ENCODE assay signal across 34 cellular contexts in the genomic region with DNA sequence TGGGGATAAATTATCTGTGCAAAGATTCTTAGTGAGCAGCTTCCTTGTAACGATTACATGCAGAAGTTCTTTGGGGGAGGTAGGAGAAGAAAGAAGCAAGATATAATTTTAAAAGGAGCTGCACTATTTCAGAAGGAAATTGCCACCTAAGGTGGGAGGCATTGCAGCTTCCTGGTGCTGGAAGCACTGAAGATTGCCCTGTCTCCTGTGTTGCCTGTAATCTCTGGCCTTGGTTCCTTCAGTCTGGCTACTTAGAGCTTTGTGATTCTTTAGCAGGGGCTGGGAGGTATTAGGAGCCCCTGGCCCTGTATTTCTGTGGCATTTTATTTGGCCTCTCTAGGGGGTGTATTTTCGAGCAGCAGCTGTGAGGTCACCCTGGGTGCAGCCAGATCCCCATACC. TPM values are rescaled to one million over a fixed set of nuclear protein-coding genes. Genes with fewer than 3 reads are reported as not detected.
"Had no signal": no experiment of that assay in that cellular context is flagged by ENCODE, and none has a peak within 500 bp of the region (broad histone marks: within the 10 kb centered on the region; RNA-seq: fewer than 3 reads in every experiment).

No MANE protein-coding gene starts in this region.

- H3K4me3 ChIP-seq: adrenal gland, body of pancreas, breast epithelium, SJCRH30, SK-N-MC had no signal

- H3K36me3 ChIP-seq: adrenal gland, breast epithelium, SJCRH30 had no signal

- H3K27me3 Mint-ChIP-seq: activated B cell treated with CpG ODN at 0.5 μM for 24 hours had no signal

- H3K27ac ChIP-seq: adrenal gland, body of pancreas, breast epithelium, SJCRH30, SK-N-MC had no signal

- H3K4me3 Mint-ChIP-seq: activated B cell treated with CpG ODN at 0.5 μM for 24 hours; activated CD4-positive, alpha-beta memory T cell treated with anti-CD3 and anti-CD28 coated beads for 36 hours; activated naive CD4-positive, alpha-beta T cell treated with anti-CD3 and anti-CD28 coated beads for 36 hours; activated T-cell treated with anti-CD3 and anti-CD28 coated beads, Interleukin-2, amount 50 U/mL, for 4 hours; activated T-helper 1 cell treated with anti-CD3 and anti-CD28 coated beads, Interleukin-12 subunit alpha, Interleukin-12 subunit beta, Interleukin-2, Interleukin-4 antibody, amounts not matched to agents 30 ng/mL and 10 ng/mL and 1 ng/mL, durations not matched to agents 14 hours and 24 hours and 36 hours had no signal

- ATAC-seq: activated naive CD4-positive, alpha-beta T cell treated with anti-CD3 and anti-CD28 coated beads, Interleukin-2, amount 50 U/mL, for 72 hours; activated T-cell treated with anti-CD3 and anti-CD28 coated beads, Interleukin-2, amount 50 U/mL, for 4 hours; body of pancreas; Panc1 had no signal

- H3K4me1 ChIP-seq: adrenal gland, body of pancreas, breast epithelium, SJCRH30 had no signal

- DNase-seq: activated B cell treated with CpG ODN at 0.5 μM for 24 hours; activated CD4-positive, alpha-beta memory T cell treated with anti-CD3 and anti-CD28 coated beads for 36 hours; activated CD4-positive, alpha-beta T cell treated with anti-CD3 and anti-CD28 coated beads for 4 hours; activated CD4-positive, alpha-beta T cell treated with anti-CD3 and anti-CD28 coated beads, Interleukin-2, amount 50 U/mL, for 1 hour; activated CD4-positive, CD25-positive, alpha-beta regulatory T cell treated with anti-CD3 and anti-CD28 coated beads, Interleukin-2, amount 50 U/mL, for 72 hours; activated CD8-positive, alpha-beta memory T cell treated with anti-CD3 and anti-CD28 coated beads, Interleukin-2, amount 50 U/mL, for 4 hours; activated gamma-delta T cell treated with Interleukin-2 at 50 U/mL for 16 hours; activated naive CD4-positive, alpha-beta T cell treated with anti-CD3 and anti-CD28 coated beads for 36 hours; activated T-cell treated with anti-CD3 and anti-CD28 coated beads for 4 hours; activated T-cell treated with anti-CD3 and anti-CD28 coated beads, Interleukin-2, amount 50 U/mL, for 4 hours; adrenal gland; body of pancreas; cerebellar nuclear complex; Karpas-422; KBM-7; NCI-H1105; NCI-H1417 treated with DMSO at 0.1 percent for 48 hours; NCI-H187; NCI-H2029 treated with DMSO at 0.1 percent for 48 hours; NCI-H2107; NCI-H2171; NCI-H345; NCI-H524 treated with DMSO at 0.1 percent for 48 hours; NCI-H774; SHP77; SJCRH30; T1000 had no signal

- H3K9me3 Mint-ChIP-seq: activated B cell treated with CpG ODN at 0.5 μM for 24 hours; activated CD4-positive, alpha-beta memory T cell treated with anti-CD3 and anti-CD28 coated beads for 36 hours; activated naive CD4-positive, alpha-beta T cell treated with anti-CD3 and anti-CD28 coated beads for 36 hours; activated naive CD4-positive, alpha-beta T cell treated with anti-CD3 and anti-CD28 coated beads, Interleukin-2, amount 50 U/mL, for 72 hours; activated T-cell treated with anti-CD3 and anti-CD28 coated beads, Interleukin-2, amount 50 U/mL, for 4 hours; activated T-helper 1 cell treated with anti-CD3 and anti-CD28 coated beads, Interleukin-12 subunit alpha, Interleukin-12 subunit beta, Interleukin-2, Interleukin-4 antibody, amounts not matched to agents 30 ng/mL and 10 ng/mL and 1 ng/mL, durations not matched to agents 14 hours and 24 hours and 36 hours had no signal

- H3K36me3 Mint-ChIP-seq: activated CD4-positive, alpha-beta memory T cell treated with anti-CD3 and anti-CD28 coated beads for 36 hours; activated naive CD4-positive, alpha-beta T cell treated with anti-CD3 and anti-CD28 coated beads, Interleukin-2, amount 50 U/mL, for 72 hours had no signal

- H3K27me3 ChIP-seq: adrenal gland, body of pancreas, breast epithelium, SJCRH30 had no signal

- H3K9me3 ChIP-seq: adrenal gland, body of pancreas, breast epithelium, SJCRH30 had no signal

- H3K4me1 Mint-ChIP-seq: activated B cell treated with CpG ODN at 0.5 μM for 24 hours had no signal

- H3K27ac Mint-ChIP-seq: activated B cell treated with CpG ODN at 0.5 μM for 24 hours; activated CD4-positive, alpha-beta memory T cell treated with anti-CD3 and anti-CD28 coated beads for 36 hours; activated naive CD4-positive, alpha-beta T cell treated with anti-CD3 and anti-CD28 coated beads for 36 hours; activated naive CD4-positive, alpha-beta T cell treated with anti-CD3 and anti-CD28 coated beads, Interleukin-2, amount 50 U/mL, for 72 hours; activated T-helper 1 cell treated with anti-CD3 and anti-CD28 coated beads, Interleukin-12 subunit alpha, Interleukin-12 subunit beta, Interleukin-2, Interleukin-4 antibody, amounts not matched to agents 30 ng/mL and 10 ng/mL and 1 ng/mL, durations not matched to agents 14 hours and 24 hours and 36 hours had no signal

RNA-seq across cellular contexts. Expression of gene CACNA2D3, which starts 35.5 kb away (rescaled TPM):
- total RNA-seq: activated B cell treated with CpG ODN at 0.5 μM for 24 hours; activated CD4-positive, alpha-beta memory T cell treated with anti-CD3 and anti-CD28 coated beads for 36 hours; activated naive CD4-positive, alpha-beta T cell treated with anti-CD3 and anti-CD28 coated beads for 36 hours; activated naive CD4-positive, alpha-beta T cell treated with anti-CD3 and anti-CD28 coated beads, Interleukin-2, amount 50 U/mL, for 72 hours; activated T-cell treated with anti-CD3 and anti-CD28 coated beads, Interleukin-2, amount 50 U/mL, for 4 hours; activated T-helper 1 cell treated with anti-CD3 and anti-CD28 coated beads, Interleukin-12 subunit alpha, Interleukin-12 subunit beta, Interleukin-2, Interleukin-4 antibody, amounts not matched to agents 30 ng/mL and 10 ng/mL and 1 ng/mL, durations not matched to agents 14 hours and 24 hours and 36 hours; body of pancreas; T-helper 1 cell treated with Interleukin-12 subunit alpha and Interleukin-12 subunit beta and Interleukin-4 antibody, amounts not matched to agents 30 ng/mL and 1 ng/mL, for 36 hours; T-helper 2 cell treated with Interferon-gamma antibody and Interleukin-4, amounts not matched to agents 100 ng/mL and 5 ng/mL, for 36 hours had no signal
